ENCODE assay signal across 1 cellular context in genomic region chr17:40290629-40291296, GRCh38.
A peak's percentile ranks its signal among the peaks of the same experiment; 100 is the strongest.
TF ChIP-seq lines count a peak whose summit lies in the region.

No MANE protein-coding gene starts in this region.

TF ChIP-seq in HepG2, 621 proteins besides CTCF, POLR2A, EP300 and RAD21 (continued from another document):
- 0 out of 2 replicates have a peak, but pooled peaks have one; percentile 62 for TF ChIP-seq DNMT3B (CRISPR knock-in tag; conservative IDR thresholded peaks at IDR 0.05)
- no peak for TF ChIP-seq HIVEP1 (CRISPR knock-in tag; IDR thresholded peaks at IDR 0.05)
- peak; percentile 54; the same call in 1 of the 2 replicates for TF ChIP-seq KAT8 (CRISPR knock-in tag; IDR thresholded peaks at IDR 0.05)
- 0 out of 2 replicates have a peak, but pooled peaks have one; percentile 80 for TF ChIP-seq TGIF2 (CRISPR knock-in tag; IDR thresholded peaks at IDR 0.05)
